In the genomic region with DNA sequence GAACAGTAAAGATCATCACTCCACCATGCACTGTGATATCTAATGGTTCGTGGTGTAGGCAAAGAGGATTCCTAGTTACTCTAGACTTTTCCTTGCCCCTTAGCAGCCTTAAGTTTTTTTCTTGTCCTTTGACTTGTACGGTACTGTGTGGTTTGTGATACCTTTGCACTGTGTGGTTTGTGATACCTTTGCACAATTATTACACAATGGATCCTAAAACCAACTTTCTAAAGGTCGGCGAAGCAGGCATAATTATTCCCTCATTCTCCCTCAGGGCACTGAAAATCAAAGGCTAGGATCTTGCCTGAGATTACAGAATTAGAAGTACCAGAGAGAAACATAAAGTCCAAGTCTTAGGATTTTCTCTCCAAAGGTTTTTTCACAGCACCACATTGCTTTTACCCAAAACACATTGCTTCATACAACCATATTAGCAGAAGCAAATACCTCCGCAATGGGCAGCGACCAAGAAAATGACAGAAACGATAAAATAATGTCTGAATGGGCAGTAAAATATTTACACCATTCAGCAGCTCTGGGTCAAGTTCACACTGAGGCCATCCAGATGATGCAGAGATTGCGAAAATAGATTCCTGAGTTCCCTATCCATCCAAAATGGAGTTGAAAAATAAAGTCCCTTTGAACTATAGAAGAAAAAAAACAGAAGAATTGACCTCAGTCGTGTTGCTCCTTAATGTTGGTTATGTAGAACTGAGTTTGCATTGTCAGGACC, we compare ENCODE assay signal across 27 cellular contexts.
DNase-seq lines count a peak whose midpoint lies in the region; ATAC-seq and TF ChIP-seq lines count a peak whose summit lies in the region.
"Had no signal": no experiment of that assay in that cellular context is flagged by ENCODE, and none has a peak within 500 bp of the region (broad histone marks: within the 10 kb centered on the region; RNA-seq: fewer than 3 reads in every experiment).

No MANE protein-coding gene starts in this region.

- no peaks in the 10 kb centered on the region for H3K79me2 ChIP-seq in SK-N-SH (ENCODE audit: insufficient read depth)
- H3K79me2 ChIP-seq: parathyroid adenoma had no signal

- no peaks in the 10 kb centered on the region for H3K9me3 Mint-ChIP-seq in endodermal cell
- no peaks in the 10 kb centered on the region for H3K9me3 Mint-ChIP-seq in T-helper 2 cell treated with Interferon-gamma antibody and Interleukin-4, amounts not matched to agents 5 μg/mL and 100 μg/mL, for 36 hours
- H3K9me3 Mint-ChIP-seq: activated T-cell treated with anti-CD3 and anti-CD28 coated beads, Interleukin-2, amount 50 U/mL, for 4 hours had no signal

- no peaks in the 10 kb centered on the region for H3K27me3 Mint-ChIP-seq in endodermal cell (ENCODE audit: insufficient read depth)
- H3K27me3 Mint-ChIP-seq in T-helper 2 cell treated with Interferon-gamma antibody and Interleukin-4, amounts not matched to agents 5 μg/mL and 100 μg/mL, for 36 hours (ENCODE audit: low read depth) = peaks cover 2% of the 10 kb centered on the region

- no peak overlapping the region for H3K4me3 ChIP-seq in SK-N-SH (ENCODE audit: low read depth in 2 of 2, low read length in 1 of 2)
- no peak overlapping the region for H3K4me3 ChIP-seq in choroid plexus epithelial cell (ENCODE audit: low read depth, low read length)
- H3K4me3 ChIP-seq in endodermal cell (ENCODE audit: low read length) = no peak overlapping the region
- no peak overlapping the region for H3K4me3 ChIP-seq in tibial artery
- H3K4me3 ChIP-seq: BLaER1 had no signal

- H3K27me3 ChIP-seq in SK-N-SH (ENCODE audit: insufficient read depth) = no peaks in the 10 kb centered on the region
- H3K27me3 ChIP-seq in endodermal cell (ENCODE audit: control insufficient read depth, insufficient read depth, low read length, poor library complexity, severe bottlenecking) = no peaks in the 10 kb centered on the region
- no peaks in the 10 kb centered on the region for H3K27me3 ChIP-seq in tibial artery
- H3K27me3 ChIP-seq: BLaER1 had no signal

- intact Hi-C loops in tibial artery (cut with DNase I; ENCODE audit: low total_unique reads) = no loop called here

- CTCF ChIA-PET in SK-N-SH (lab: Yijun Ruan, JAX) = no interaction called here

- TF ChIP-seq RAD21 in SK-N-SH (IDR thresholded peaks at IDR 0.05; ENCODE audit: low read length) = no peak

- WGBS in SK-N-SH (ENCODE audit: low lambda C conversion rate) = 59% methylated on average over 9 of the region's 9 CpGs
- WGBS in endodermal cell (ENCODE audit: insufficient coverage in 1 of 2, insufficient read length in 1 of 2), 2 experiments = 73 to 89% methylated on average over 3 to 8 of the region's 9 CpGs

- H3K9me2 ChIP-seq in SK-N-SH = no peaks in the 10 kb centered on the region

- H3K9me3 ChIP-seq in SK-N-SH = no peaks in the 10 kb centered on the region
- no peaks in the 10 kb centered on the region for H3K9me3 ChIP-seq in endodermal cell (ENCODE audit: control insufficient read depth, low read length)
- H3K9me3 ChIP-seq in tibial artery = no peaks in the 10 kb centered on the region
- H3K9me3 ChIP-seq: BLaER1, Caco-2 had no signal

- H3K9ac ChIP-seq in SK-N-SH (no peak overlapping the region), endodermal cell (ENCODE audit: extremely low read depth, low read length, poor library complexity, severe bottlenecking) (no peak overlapping the region)
- H3K9ac ChIP-seq: BLaER1, parathyroid adenoma had no signal

- TF ChIP-seq CTCF in SK-N-SH (IDR thresholded peaks at IDR 0.05) (no peak), choroid plexus epithelial cell (conservative IDR thresholded peaks at IDR 0.05; ENCODE audit: low read depth, low read length) (no peak), endodermal cell (conservative IDR thresholded peaks at IDR 0.05) (no peak), tibial artery (IDR thresholded peaks at IDR 0.05) (no peak)

- H3K4me3 Mint-ChIP-seq in endodermal cell = no peak overlapping the region
- H3K4me3 Mint-ChIP-seq in T-helper 2 cell treated with Interferon-gamma antibody and Interleukin-4, amounts not matched to agents 5 μg/mL and 100 μg/mL, for 36 hours = no peak overlapping the region
- H3K4me3 Mint-ChIP-seq: activated T-cell treated with anti-CD3 and anti-CD28 coated beads, Interleukin-2, amount 50 U/mL, for 4 hours had no signal

- H3K36me3 ChIP-seq in SK-N-SH (replicated peaks in 1 of 2; ENCODE audit: control insufficient read depth in 1 of 2, insufficient read depth in 2 of 2, low read length in 1 of 2) (peaks cover 0 to 3% of the 10 kb centered on the region in 2 experiments), endodermal cell (ENCODE audit: control insufficient read depth, insufficient read depth, low read length) (no peaks in the 10 kb centered on the region), tibial artery (no peaks in the 10 kb centered on the region)
- H3K36me3 ChIP-seq: BLaER1 had no signal

- no peak overlapping the region for H2AFZ ChIP-seq in SK-N-SH (ENCODE audit: low read depth)
- H2AFZ ChIP-seq: parathyroid adenoma had no signal

- no peaks in the 10 kb centered on the region for H3F3A ChIP-seq in SK-N-SH (replicated peaks; ENCODE audit: insufficient read depth)

- no peak for TF ChIP-seq EP300 in SK-N-SH (IDR thresholded peaks at IDR 0.05; ENCODE audit: borderline replicate concordance in 1 of 2, low read depth in 1 of 2, low read length in 1 of 2)

- H3K27ac Mint-ChIP-seq in endodermal cell = no peak overlapping the region
- no peak overlapping the region for H3K27ac Mint-ChIP-seq in T-helper 2 cell treated with Interferon-gamma antibody and Interleukin-4, amounts not matched to agents 5 μg/mL and 100 μg/mL, for 36 hours

- DNase-seq in SK-N-SH (no peak), choroid plexus epithelial cell (ENCODE audit: low read depth) (peak; percentile 73), iris pigment epithelial cell (ENCODE audit: low read depth) (peak; percentile 66), endodermal cell (no peak), tibial artery (no peak), NCI-H1048 (lab: John Stamatoyannopoulos, UW) (no peak)
- no peak for DNase-seq in T-helper 2 cell treated with Interferon-gamma antibody and Interleukin-4, amounts not matched to agents 5 μg/mL and 100 μg/mL, for 36 hours (ENCODE audit: low spot score)
- DNase-seq: activated CD4-positive, alpha-beta T cell treated with anti-CD3 and anti-CD28 coated beads for 48 hours; activated naive CD4-positive, alpha-beta T cell; activated T-cell treated with anti-CD3 and anti-CD28 coated beads, Interleukin-2, amount 50 U/mL, for 4 hours; amygdala; Caco-2; central memory CD4-positive, alpha-beta T cell; dermis blood vessel endothelial cell; hypothalamus; KBM-7; left ventricle myocardium superior; NCI-H146; NCI-H446 treated with DMSO at 0.1 percent for 48 hours; right cardiac atrium; stimulated activated CD4-positive, alpha-beta T cell treated with anti-CD3 and anti-CD28 coated beads, Interleukin-15, amount 100 ng/mL, for 24 hours; stimulated activated naive CD8-positive, alpha-beta T cell treated with anti-CD3 and anti-CD28 coated beads, Interleukin-15, Interleukin-2, amounts not matched to agents 100 U/mL and 50 U/mL, for 24 hours had no signal

- no peak for ATAC-seq in SK-N-SH treated with all-trans-retinoic acid at 6 μM for 48 hours
- ATAC-seq: activated T-cell treated with anti-CD3 and anti-CD28 coated beads, Interleukin-2, amount 50 U/mL, for 4 hours; left ventricle myocardium superior; stimulated activated naive CD8-positive, alpha-beta T cell treated with anti-CD3 and anti-CD28 coated beads, Interleukin-15, Interleukin-2, amounts not matched to agents 100 U/mL and 50 U/mL, for 24 hours had no signal

- H3K4me1 ChIP-seq in SK-N-SH (ENCODE audit: control insufficient read depth in 1 of 2, insufficient read depth in 2 of 2, low read depth in 1 of 2, low read length in 1 of 2) (peaks cover 0 to 22% of the 10 kb centered on the region in 2 experiments; a peak in 2 of 4 replicates), endodermal cell (ENCODE audit: control insufficient read depth, insufficient read depth, low read length) (peaks cover under 1% of the 10 kb centered on the region), tibial artery (peaks cover 0 to 7% (median 0%) of the 10 kb centered on the region in 4 donors)
- H3K4me1 ChIP-seq: BLaER1, Caco-2, parathyroid adenoma had no signal

- no peaks in the 10 kb centered on the region for H3K4me1 Mint-ChIP-seq in endodermal cell
- H3K4me1 Mint-ChIP-seq in T-helper 2 cell treated with Interferon-gamma antibody and Interleukin-4, amounts not matched to agents 5 μg/mL and 100 μg/mL, for 36 hours (ENCODE audit: low read depth) = no peaks in the 10 kb centered on the region

- H3K27ac ChIP-seq in SK-N-SH (ENCODE audit: low read depth in 2 of 2, low read length in 1 of 2) (peak overlapping the region in 1 of 2 experiments; percentile 50; a peak in 1 of 4 replicates), endodermal cell (ENCODE audit: low read depth, low read length) (no peak overlapping the region), tibial artery (no peak overlapping the region)
- H3K27ac ChIP-seq: 22Rv1, BLaER1, parathyroid adenoma, VCaP had no signal

- H3K36me3 Mint-ChIP-seq in endodermal cell (ENCODE audit: low read depth) = no peaks in the 10 kb centered on the region
- no peaks in the 10 kb centered on the region for H3K36me3 Mint-ChIP-seq in T-helper 2 cell treated with Interferon-gamma antibody and Interleukin-4, amounts not matched to agents 5 μg/mL and 100 μg/mL, for 36 hours (ENCODE audit: low read depth)

- H4K20me1 ChIP-seq in SK-N-SH (ENCODE audit: insufficient read depth) = no peaks in the 10 kb centered on the region
- H4K20me1 ChIP-seq: BLaER1 had no signal

- H3K4me2 ChIP-seq in SK-N-SH = no peak overlapping the region
- H3K4me2 ChIP-seq: BLaER1 had no signal

- POLR2A ChIA-PET in SK-N-SH (lab: Yijun Ruan, JAX) = no interaction called here

TF ChIP-seq in SK-N-SH treated with all-trans-retinoic acid at 6 μM for 48 hours, 23 proteins besides CTCF, POLR2A, EP300 and RAD21 (continues in another document):
- TF ChIP-seq TCF4 (CRISPR knock-in tag; IDR thresholded peaks at IDR 0.05; ENCODE audit: borderline replicate concordance) = no peak

TF ChIP-seq in SK-N-SH, 30 proteins besides CTCF, POLR2A, EP300 and RAD21 (continues in another document):
- no peak for TF ChIP-seq MAX (IDR thresholded peaks at IDR 0.05; ENCODE audit: low read depth)
- TF ChIP-seq MXI1 (IDR thresholded peaks at IDR 0.05; ENCODE audit: low read depth, low read length) = no peak
- TF ChIP-seq YY1 (IDR thresholded peaks at IDR 0.05; ENCODE audit: low read depth) = no peak

Comparison
In these comparisons a context has a peak if more than half of its experiments do, and no peak if none do; other contexts are left out.
1. DNase-seq: peak in choroid plexus epithelial cell (single experiment) and iris pigment epithelial cell (single experiment); none in SK-N-SH (single experiment), endodermal cell (single experiment), T-helper 2 cell treated with Interferon-gamma antibody and Interleukin-4, amounts not matched to agents 5 μg/mL and 100 μg/mL, for 36 hours (single experiment), tibial artery (0 of 2) and NCI-H1048 (single experiment).